ENCODE assay signal across 12 cellular contexts in genomic region chr2:200814276-200814815, GRCh38. TPM values are rescaled to one million over a fixed set of nuclear protein-coding genes. Genes with fewer than 3 reads are reported as not detected.
DNase-seq lines count a peak whose midpoint lies in the region; TF ChIP-seq lines count a peak whose summit lies in the region.
"Had no signal": no experiment of that assay in that cellular context is flagged by ENCODE, and none has a peak within 500 bp of the region (broad histone marks: within the 10 kb centered on the region; RNA-seq: fewer than 3 reads in every experiment).

No MANE protein-coding gene starts in this region.

- H3K27me3 ChIP-seq in subcutaneous abdominal adipose tissue (ENCODE audit: control insufficient read depth in 5 of 5, insufficient read depth in 4 of 5, low read length in 5 of 5) = no peaks in the 10 kb centered on the region

- peak; percentile 15 to 28 (median 21) for DNase-seq in stimulated activated CD4-positive, alpha-beta T cell treated with anti-CD3 and anti-CD28 coated beads, Interleukin-12 subunit alpha, Interleukin-12 subunit beta, amount 100 ng/mL, for 48 hours (ENCODE audit: low read depth in 2 of 3, low spot score in 1 of 3)
- DNase-seq in stimulated activated CD4-positive, alpha-beta T cell treated with anti-CD3 and anti-CD28 coated beads, Interleukin-12 subunit alpha, Interleukin-12 subunit beta, amount 100 ng/mL, for 4 hours = no peak
- peak; percentile 63 for DNase-seq in fibroblast of villous mesenchyme (ENCODE audit: low read depth)
- DNase-seq in HuH-7.5 (ENCODE audit: low spot score) = no peak
- no peak for DNase-seq in OCI-M2 (lab: John Stamatoyannopoulos, UW; ENCODE audit: unreplicated experiment)
- DNase-seq in NOMO-1 (lab: John Stamatoyannopoulos, UW; ENCODE audit: unreplicated experiment in 2 of 2) = no peak
- DNase-seq: aorta, DMS53, KG1, kidney glomerular epithelial cell had no signal

- H3K27ac ChIP-seq in VCaP = peak overlapping the region; percentile 96
- H3K27ac ChIP-seq in subcutaneous abdominal adipose tissue (ENCODE audit: low read depth, low read length) = peak overlapping the region; percentile 98

- H3K4me1 ChIP-seq in subcutaneous abdominal adipose tissue (ENCODE audit: control insufficient read depth in 5 of 5, insufficient read depth in 5 of 5, low read length in 5 of 5) = peaks cover 7 to 46% (median 37%) of the 10 kb centered on the region in 5 donors

- peak overlapping the region; percentile 19 for H3K4me3 ChIP-seq in fibroblast of villous mesenchyme (ENCODE audit: low read depth, low read length)
- no peak overlapping the region for H3K4me3 ChIP-seq in subcutaneous abdominal adipose tissue (ENCODE audit: low read depth in 1 of 5, low read length in 5 of 5)

- peak overlapping the region in 2 of 5 donors; percentile 31 to 99 for H3K9ac ChIP-seq in subcutaneous abdominal adipose tissue (ENCODE audit: low read length in 5 of 5)

- H3K36me3 ChIP-seq in subcutaneous abdominal adipose tissue (ENCODE audit: control insufficient read depth in 5 of 5, insufficient read depth in 5 of 5, low read length in 5 of 5) = peaks cover 49 to 58% (median 53%) of the 10 kb centered on the region in 5 donors

- H3K9me3 ChIP-seq in subcutaneous abdominal adipose tissue (ENCODE audit: control insufficient read depth in 5 of 5, low read length in 5 of 5) = no peaks in the 10 kb centered on the region

- TF ChIP-seq CTCF in VCaP (conservative IDR thresholded peaks at IDR 0.05) (no peak), fibroblast of villous mesenchyme (IDR thresholded peaks at IDR 0.05; ENCODE audit: insufficient read depth, low read depth, low read length) (no peak)

RNA-seq across cellular contexts. Expression of gene BZW1, which starts 2.6 kb away (rescaled TPM):
- total RNA-seq in fibroblast of villous mesenchyme = 528 and 662 TPM in 2 replicates

RNA-seq across cellular contexts. Expression of gene CLK1, which starts 50.1 kb away (rescaled TPM):
- 39.9 and 64.8 TPM in 2 replicates for total RNA-seq in fibroblast of villous mesenchyme

Comparison
In these comparisons a context has a peak if more than half of its experiments do, and no peak if none do; other contexts are left out.
1. DNase-seq: peak in stimulated activated CD4-positive, alpha-beta T cell treated with anti-CD3 and anti-CD28 coated beads, Interleukin-12 subunit alpha, Interleukin-12 subunit beta, amount 100 ng/mL, for 48 hours (3 of 3) and fibroblast of villous mesenchyme (single experiment); none in stimulated activated CD4-positive, alpha-beta T cell treated with anti-CD3 and anti-CD28 coated beads, Interleukin-12 subunit alpha, Interleukin-12 subunit beta, amount 100 ng/mL, for 4 hours (single experiment), HuH-7.5 (single experiment), OCI-M2 (single experiment) and NOMO-1 (0 of 2).